In genomic region chr6:117530467-117531242, GRCh38 we compare ENCODE assay signal across 1 cellular context.
TF ChIP-seq lines count a peak whose summit lies in the region.

No MANE protein-coding gene starts in this region.

TF ChIP-seq in neural cell, 6 proteins besides CTCF, POLR2A, EP300 and RAD21 (continued from another document):
- peak; percentile 7 for TF ChIP-seq REST (IDR thresholded peaks at IDR 0.05; ENCODE audit: borderline replicate concordance)
